1 cellular context compared by ENCODE assay signal in genomic region chr1:117654485-117655219, GRCh38.
A peak's percentile ranks its signal among the peaks of the same experiment; 100 is the strongest.
TF ChIP-seq lines count a peak whose summit lies in the region.

No MANE protein-coding gene starts in this region.

TF ChIP-seq in GM12878, 131 proteins besides CTCF, POLR2A, EP300 and RAD21 (continued from another document and continues in another):
- TF ChIP-seq IRF3 (IDR thresholded peaks at IDR 0.05) (no peak), POLR2AphosphoS2 (IDR thresholded peaks at IDR 0.05; ENCODE audit: low read depth, low read length) (no peak), SREBF1 (IDR thresholded peaks at IDR 0.05; ENCODE audit: low read length) (no peak), SREBF2 (IDR thresholded peaks at IDR 0.05; ENCODE audit: low read length) (no peak), ZBTB33 (IDR thresholded peaks at IDR 0.05) (no peak), MEF2B (IDR thresholded peaks at IDR 0.05; ENCODE audit: partially characterized antibody, poor library complexity, severe bottlenecking) (no peak), POU2F2 (IDR thresholded peaks at IDR 0.05; ENCODE audit: borderline replicate concordance, low read depth, low read length) (peak; percentile 96), TAF1 (IDR thresholded peaks at IDR 0.05; ENCODE audit: borderline replicate concordance, low read depth, low read length) (no peak), NRF1 (conservative IDR thresholded peaks at IDR 0.05; ENCODE audit: low read depth, low read length) (no peak), SMAD5 (IDR thresholded peaks at IDR 0.05; ENCODE audit: low read depth) (no peak), ZNF592 (IDR thresholded peaks at IDR 0.05) (no peak), IKZF2 (IDR thresholded peaks at IDR 0.05) (peak; percentile 76 to 83), MTA2 (IDR thresholded peaks at IDR 0.05; ENCODE audit: low read depth) (peak; percentile 87), ZBTB4 (CRISPR knock-in tag; IDR thresholded peaks at IDR 0.05) (no peak), ZNF622 (IDR thresholded peaks at IDR 0.05) (no peak), NFYA (IDR thresholded peaks at IDR 0.05; ENCODE audit: borderline replicate concordance, low read depth, low read length) (no peak), SUZ12 (IDR thresholded peaks at IDR 0.05; ENCODE audit: unreplicated experiment) (no peak), GATAD2B (conservative IDR thresholded peaks at IDR 0.05; ENCODE audit: low read depth) (no peak), SIX5 (IDR thresholded peaks at IDR 0.05; ENCODE audit: low read depth, low read length, severe bottlenecking) (no peak), PRDM15 (CRISPR knock-in tag; IDR thresholded peaks at IDR 0.05) (no peak), HCFC1 (IDR thresholded peaks at IDR 0.05; ENCODE audit: low read length) (no peak), CHD1 (IDR thresholded peaks at IDR 0.05; ENCODE audit: low read depth, low read length) (no peak), HDGF (IDR thresholded peaks at IDR 0.05) (no peak), SIN3A (IDR thresholded peaks at IDR 0.05; ENCODE audit: low read depth, low read length) (no peak), ZSCAN29 (IDR thresholded peaks at IDR 0.05) (peak; percentile 87; the same call in 1 of the 2 replicates), CUX1 (IDR thresholded peaks at IDR 0.05; ENCODE audit: insufficient replicate concordance, low read depth, low read length) (no peak), REST (IDR thresholded peaks at IDR 0.05; ENCODE audit: low read depth, low read length) (no peak), IKZF1 (conservative IDR thresholded peaks at IDR 0.05) (peak; percentile 62), FOXM1 (IDR thresholded peaks at IDR 0.05; ENCODE audit: low read depth, low read length) (peak; percentile 83), CHD4 (IDR thresholded peaks at IDR 0.05) (0 out of 2 replicates have a peak, but pooled peaks have one; percentile 28), FOXK2 (IDR thresholded peaks at IDR 0.05) (no peak; the same call in 1 of the 2 replicates), ZNF384 (IDR thresholded peaks at IDR 0.05; ENCODE audit: borderline replicate concordance, low read depth, low read length) (peak; percentile 79), CHD2 (IDR thresholded peaks at IDR 0.05; ENCODE audit: borderline replicate concordance, low read depth, low read length) (no peak), BCL11A (IDR thresholded peaks at IDR 0.05; ENCODE audit: low read depth, low read length) (no peak), TCF3 (IDR thresholded peaks at IDR 0.05; ENCODE audit: borderline replicate concordance, insufficient read depth, low read depth, low read length) (peak; percentile 86), HDAC2 (IDR thresholded peaks at IDR 0.05) (no peak)
